ENCODE assay signal across 8 cellular contexts in genomic region chr2:191811807-191812602, GRCh38. TPM values are rescaled to one million over a fixed set of nuclear protein-coding genes. Genes with fewer than 3 reads are reported as not detected.
DNase-seq lines count a peak whose midpoint lies in the region; ATAC-seq and TF ChIP-seq lines count a peak whose summit lies in the region.

No MANE protein-coding gene starts in this region.

- H3K27me3 Mint-ChIP-seq in HFFc6 (ENCODE audit: insufficient read depth), result peaks cover 2% of the 10 kb centered on the region

- H3K4me1 Mint-ChIP-seq in HFFc6 (ENCODE audit: low read depth), result peaks cover 5% of the 10 kb centered on the region; the same call in 1 of the 2 replicates

- peak; percentile 88 for TF ChIP-seq CTCF in HFFc6 (IDR thresholded peaks at IDR 0.05)

- no peak overlapping the region for H3K27ac Mint-ChIP-seq in HFFc6

- ATAC-seq in left lobe of liver, result peak; percentile 98

- H3K27ac ChIP-seq in cingulate gyrus (ENCODE audit: low read depth, low read length), result peak overlapping the region; percentile 50

- no peaks in the 10 kb centered on the region for H3K9me3 Mint-ChIP-seq in HFFc6

- peak; percentile 29 for DNase-seq in activated naive CD4-positive, alpha-beta T cell treated with Interleukin-2 at 50 U/mL for 16 hours
- DNase-seq in activated naive CD4-positive, alpha-beta T cell (lab: John Stamatoyannopoulos, UW), result no peak
- peak; percentile 52 for DNase-seq in HFFc6
- DNase-seq in NAMALWA (ENCODE audit: low spot score), result peak; percentile 67
- peak; percentile 57 for DNase-seq in SW480 (ENCODE audit: low spot score)
- peak; percentile 60 for DNase-seq in left lobe of liver (ENCODE audit: low spot score)
- DNase-seq in stimulated activated CD4-positive, alpha-beta T cell treated with anti-CD3 and anti-CD28 coated beads, TNF-alpha, amount 100 ng/mL, for 48 hours (ENCODE audit: low read depth in 3 of 3), result peak in 2 of 3 donors; percentile 4 to 7

- no peaks in the 10 kb centered on the region for H3K36me3 Mint-ChIP-seq in HFFc6 (ENCODE audit: low read depth)

- H3K4me3 Mint-ChIP-seq in HFFc6, result peak overlapping the region; percentile 4; the same call in 1 of the 2 replicates

RNA-seq across cellular contexts. Expression of gene CAVIN2, which starts 34.9 kb away (rescaled TPM):
- 10 to 100 TPM in 4 of 6 experiments, 1 to 10 TPM in 2; 3.1 to 15.9 (median 14.5) TPM for total RNA-seq in HFFc6 (2021; fragmentation: NEBNext Ultra II Directional; extraction: Animal tissue kit (Norgen Biotek cat#: 25700))
- total RNA-seq in left lobe of liver, result 8.6 TPM

Comparison
In these comparisons a context has a peak if more than half of its experiments do, and no peak if none do; other contexts are left out.
1. DNase-seq: peak in activated naive CD4-positive, alpha-beta T cell treated with Interleukin-2 at 50 U/mL for 16 hours (single experiment), HFFc6 (single experiment), NAMALWA (single experiment), SW480 (single experiment), left lobe of liver (single experiment) and stimulated activated CD4-positive, alpha-beta T cell treated with anti-CD3 and anti-CD28 coated beads, TNF-alpha, amount 100 ng/mL, for 48 hours (2 of 3); none in activated naive CD4-positive, alpha-beta T cell (0 of 4).